In the genomic region with DNA sequence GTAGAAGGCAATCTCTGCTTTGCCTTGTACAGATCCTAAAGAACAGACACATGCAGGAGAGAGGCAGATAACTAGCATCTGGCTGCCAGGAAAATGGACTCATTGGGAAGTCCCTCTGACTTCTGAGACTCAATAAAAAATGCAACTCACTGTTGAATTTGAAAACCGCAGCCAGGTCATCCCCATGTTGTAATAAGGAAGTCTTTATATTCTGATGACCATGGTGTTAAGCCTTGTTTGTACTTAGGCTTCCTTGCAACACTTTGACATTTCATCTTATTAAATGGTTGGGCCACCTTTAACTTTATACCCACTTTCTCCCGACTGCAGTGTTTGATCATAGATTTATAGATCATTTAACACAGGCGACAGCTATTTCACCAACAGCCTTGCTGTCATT, we compare ENCODE assay signal across 14 cellular contexts.
DNase-seq lines count a peak whose midpoint lies in the region; ATAC-seq, FAIRE-seq and TF ChIP-seq lines count a peak whose summit lies in the region.
"Had no signal": no experiment of that assay in that cellular context is flagged by ENCODE, and none has a peak within 500 bp of the region (broad histone marks: within the 10 kb centered on the region; RNA-seq: fewer than 3 reads in every experiment).

No MANE protein-coding gene starts in this region.

- no peak for FAIRE-seq in urothelium cell line (lab: Jason Lieb, UNC)

- no peak overlapping the region for H3K4me3 ChIP-seq in epithelial cell of esophagus (ENCODE audit: low read length)
- H3K4me3 ChIP-seq: SK-N-MC had no signal

- DNase-seq in NOMO-1 treated with DMSO at 0.1 percent for 48 hours (lab: John Stamatoyannopoulos, UW; ENCODE audit: unreplicated experiment) (peak; percentile 47), epithelial cell of esophagus (ENCODE audit: low read depth) (peak; percentile 43), urothelium cell line (ENCODE audit: low spot score) (peak; percentile 21), GDM1 (lab: John Stamatoyannopoulos, UW) (no peak), activated T-cell treated with anti-CD3 and anti-CD28 coated beads for 4 hours (no peak)
- no peak for DNase-seq in stimulated activated CD4-positive, alpha-beta T cell treated with anti-CD3 and anti-CD28 coated beads, Interleukin-4, amount 100 ng/mL, for 24 hours
- DNase-seq: activated naive CD4-positive, alpha-beta T cell treated with anti-CD3 and anti-CD28 coated beads, Interleukin-2, amount 50 U/mL, for 16 hours; COR-L47; KG1; natural killer cell; NCI-H2029 treated with DMSO at 0.1 percent for 48 hours; NCI-H82 had no signal

- no peak for TF ChIP-seq CTCF in epithelial cell of esophagus (IDR thresholded peaks at IDR 0.05; ENCODE audit: insufficient read depth, low read depth, low read length, missing control alignments)

- peak; percentile 57 for ATAC-seq in GM19463 (IDR thresholded peaks at IDR 0.05; ENCODE audit: unreplicated experiment)
- ATAC-seq: natural killer cell had no signal

Comparison
In these comparisons a context has a peak if more than half of its experiments do, and no peak if none do; other contexts are left out.
1. DNase-seq: peak in NOMO-1 treated with DMSO at 0.1 percent for 48 hours (single experiment), epithelial cell of esophagus (single experiment) and urothelium cell line (single experiment); none in GDM1 (single experiment), activated T-cell treated with anti-CD3 and anti-CD28 coated beads for 4 hours (single experiment) and stimulated activated CD4-positive, alpha-beta T cell treated with anti-CD3 and anti-CD28 coated beads, Interleukin-4, amount 100 ng/mL, for 24 hours (single experiment).